ENCODE assay signal across 1 cellular context in the genomic region with DNA sequence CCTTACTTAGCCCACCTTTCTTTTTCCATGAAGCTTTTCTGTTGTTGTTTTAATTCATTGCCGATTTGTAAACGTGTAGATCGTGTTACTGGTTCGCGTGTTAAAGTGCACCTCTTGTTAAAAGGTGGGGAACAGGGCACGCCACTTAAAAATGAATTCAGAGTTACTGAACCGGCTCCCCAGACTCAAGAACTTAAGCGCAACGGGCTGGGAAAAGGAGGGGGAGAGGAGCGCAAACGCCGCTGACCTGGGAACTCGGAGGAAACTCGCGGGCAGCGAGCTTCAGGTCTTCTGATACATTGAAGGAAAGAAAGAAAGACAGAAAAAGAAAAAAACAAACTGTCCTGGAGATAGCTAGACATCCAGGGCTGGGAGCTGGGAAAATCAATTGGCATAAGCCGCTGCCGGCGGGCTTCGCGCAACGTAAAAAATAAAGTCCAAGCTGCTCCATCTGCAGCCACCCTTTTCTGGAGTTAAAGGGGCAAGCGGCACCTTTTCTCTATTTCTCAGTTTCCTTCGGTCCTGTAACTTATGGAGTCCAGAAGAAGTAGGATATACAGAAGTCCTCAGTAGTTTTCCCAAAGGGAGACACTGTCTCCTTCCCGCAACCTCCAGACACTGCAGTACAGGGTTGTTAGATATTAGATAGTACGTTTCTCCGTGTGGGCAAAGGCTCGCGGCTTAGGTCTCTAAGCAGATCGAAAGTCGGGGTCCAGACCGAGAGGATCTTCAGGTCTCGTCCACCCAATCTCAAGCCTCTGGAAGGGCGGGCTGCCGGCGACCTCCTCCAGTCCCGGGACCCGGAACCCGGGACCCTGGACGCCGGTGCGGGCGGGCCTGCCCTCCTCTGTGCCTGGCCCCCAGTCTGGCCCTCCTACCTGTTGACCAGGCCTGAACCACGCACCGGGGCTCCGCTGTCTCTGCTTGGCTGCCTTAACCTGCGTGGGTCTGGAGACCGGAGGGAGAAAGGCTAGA.
TF ChIP-seq lines count a peak whose summit lies in the region.

No MANE protein-coding gene starts in this region.

TF ChIP-seq in WTC11, 78 proteins besides CTCF, POLR2A, EP300 and RAD21 (continued from another document):
- no peak for TF ChIP-seq ZNF281 (CRISPR knock-in tag; IDR thresholded peaks at IDR 0.05)
- TF ChIP-seq HMGA2 (CRISPR knock-in tag; IDR thresholded peaks at IDR 0.05): no peak
- TF ChIP-seq, protein P1, sequence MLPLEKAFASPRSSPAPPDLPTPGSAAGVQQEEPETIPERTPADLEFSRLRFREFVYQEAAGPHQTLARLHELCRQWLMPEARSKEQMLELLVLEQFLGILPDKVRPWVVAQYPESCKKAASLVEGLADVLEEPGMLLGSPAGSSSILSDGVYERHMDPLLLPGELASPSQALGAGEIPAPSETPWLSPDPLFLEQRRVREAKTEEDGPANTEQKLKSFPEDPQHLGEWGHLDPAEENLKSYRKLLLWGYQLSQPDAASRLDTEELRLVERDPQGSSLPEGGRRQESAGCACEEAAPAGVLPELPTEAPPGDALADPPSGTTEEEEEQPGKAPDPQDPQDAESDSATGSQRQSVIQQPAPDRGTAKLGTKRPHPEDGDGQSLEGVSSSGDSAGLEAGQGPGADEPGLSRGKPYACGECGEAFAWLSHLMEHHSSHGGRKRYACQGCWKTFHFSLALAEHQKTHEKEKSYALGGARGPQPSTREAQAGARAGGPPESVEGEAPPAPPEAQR (CRISPR knock-in tag; IDR thresholded peaks at IDR 0.05): no peak
- no peak for TF ChIP-seq CBFB (CRISPR knock-in tag; IDR thresholded peaks at IDR 0.05; ENCODE audit: low read depth)
